Comparison of ENCODE assay signal across 10 cellular contexts in genomic region chr1:200437556-200438203, GRCh38. TPM values are rescaled to one million over a fixed set of nuclear protein-coding genes. Genes with fewer than 3 reads are reported as not detected.
DNase-seq lines count a peak whose midpoint lies in the region; ATAC-seq and FAIRE-seq lines count a peak whose summit lies in the region.
"Had no signal": no experiment of that assay in that cellular context is flagged by ENCODE, and none has a peak within 500 bp of the region (broad histone marks: within the 10 kb centered on the region; RNA-seq: fewer than 3 reads in every experiment).

No MANE protein-coding gene starts in this region.

- H3K9ac ChIP-seq in stomach smooth muscle (ENCODE audit: low read length in 2 of 2), result peak overlapping the region in 1 of 2 donors; percentile 54

- no peaks in the 10 kb centered on the region for H3K27me3 ChIP-seq in stomach smooth muscle (ENCODE audit: control insufficient read depth in 1 of 2, insufficient read depth in 2 of 2, low read length in 2 of 2)

- peaks cover 7% of the 10 kb centered on the region for H3K4me1 Mint-ChIP-seq in activated T-cell treated with anti-CD3 and anti-CD28 coated beads, Interleukin-2, amount 50 U/mL, for 4 hours (ENCODE audit: low read depth)

- H3K4me1 ChIP-seq in stomach smooth muscle (ENCODE audit: control insufficient read depth, insufficient read depth, low read length), result no peaks in the 10 kb centered on the region

- intact Hi-C loops in cardiac septum (cut with DNase I), result no loop called here

- no peak for DNase-seq in activated T-cell treated with anti-CD3 and anti-CD28 coated beads, Interleukin-2, amount 50 U/mL, for 4 hours
- DNase-seq in activated T-cell treated with anti-CD3 and anti-CD28 coated beads, Interleukin-2, amount 50 U/mL, for 48 hours, result no peak
- DNase-seq in cardiac septum (ENCODE audit: low spot score), result no peak
- DNase-seq in NCI-H226, result no peak
- no peak for DNase-seq in activated CD8-positive, alpha-beta memory T cell treated with anti-CD3 and anti-CD28 coated beads for 24 hours
- DNase-seq: NCI-H82 had no signal

- no peaks in the 10 kb centered on the region for H3K9me3 Mint-ChIP-seq in activated T-cell treated with anti-CD3 and anti-CD28 coated beads, Interleukin-2, amount 50 U/mL, for 4 hours

- H3K27ac ChIP-seq in KOPT-K1 (ENCODE audit: low read depth, low read length, poor library complexity, severe bottlenecking) (peak overlapping the region; percentile 56), stomach smooth muscle (ENCODE audit: low read length) (no peak overlapping the region)
- H3K27ac ChIP-seq: C4-2B had no signal

- ATAC-seq in activated T-cell treated with anti-CD3 and anti-CD28 coated beads, Interleukin-2, amount 50 U/mL, for 4 hours, result peak; percentile 66 to 77

- peak overlapping the region; percentile 61 for H3K4me3 Mint-ChIP-seq in activated T-cell treated with anti-CD3 and anti-CD28 coated beads, Interleukin-2, amount 50 U/mL, for 4 hours

- no peaks in the 10 kb centered on the region for H3K36me3 Mint-ChIP-seq in activated T-cell treated with anti-CD3 and anti-CD28 coated beads, Interleukin-2, amount 50 U/mL, for 4 hours (ENCODE audit: insufficient read depth)

- FAIRE-seq in endometrium (lab: Jason Lieb, UNC), result peak; percentile 81

- peak overlapping the region; percentile 20 to 30 for H3K4me3 ChIP-seq in stomach smooth muscle (ENCODE audit: low read length in 2 of 2)

- H3K36me3 ChIP-seq in KOPT-K1 (ENCODE audit: insufficient read depth, low read length) (no peaks in the 10 kb centered on the region), stomach smooth muscle (ENCODE audit: control insufficient read depth in 2 of 2, insufficient read depth in 2 of 2, low read length in 2 of 2) (no peaks in the 10 kb centered on the region)

- H3K9me3 ChIP-seq in KOPT-K1 (ENCODE audit: insufficient read depth, low read length, poor library complexity, severe bottlenecking) (no peaks in the 10 kb centered on the region), stomach smooth muscle (ENCODE audit: control insufficient read depth in 2 of 2, low read length in 2 of 2) (no peaks in the 10 kb centered on the region)

- H3K27me3 Mint-ChIP-seq in activated T-cell treated with anti-CD3 and anti-CD28 coated beads, Interleukin-2, amount 50 U/mL, for 4 hours (ENCODE audit: low read depth), result no peaks in the 10 kb centered on the region

RNA-seq across cellular contexts. Expression of gene ZNF281, which starts 27.8 kb away (rescaled TPM):
- 10 to 100 TPM; 14.2 to 19.5 (median 19.3) TPM for total RNA-seq in activated T-cell treated with anti-CD3 and anti-CD28 coated beads, Interleukin-2, amount 50 U/mL, for 4 hours
- 8.5 TPM for total RNA-seq in cardiac septum
